11 cellular contexts compared by ENCODE assay signal in genomic region chr11:111731839-111732238, GRCh38. TPM values are rescaled to one million over a fixed set of nuclear protein-coding genes. Genes with fewer than 3 reads are reported as not detected.
DNase-seq lines count a peak whose midpoint lies in the region; ATAC-seq and TF ChIP-seq lines count a peak whose summit lies in the region.
"Had no signal": no experiment of that assay in that cellular context is flagged by ENCODE, and none has a peak within 500 bp of the region (broad histone marks: within the 10 kb centered on the region; RNA-seq: fewer than 3 reads in every experiment).

No MANE protein-coding gene starts in this region.

- H3K27ac ChIP-seq in caudate nucleus (ENCODE audit: low read depth, low read length) (peak overlapping the region; percentile 100), stomach (peak overlapping the region; percentile 5 to 93 (median 90))

- H3K27me3 Mint-ChIP-seq in HFFc6 (ENCODE audit: insufficient read depth), result peaks cover 6% of the 10 kb centered on the region
- H3K27me3 Mint-ChIP-seq in natural killer cell treated with Interleukin-12 subunit alpha and Interleukin-12 subunit beta and Interleukin-15 and Interleukin-18, amount 100 ng/mL, for 72 hours, result no peaks in the 10 kb centered on the region
- H3K27me3 Mint-ChIP-seq: B cell had no signal

- H3K27me3 ChIP-seq in stomach, result no peaks in the 10 kb centered on the region

- no peaks in the 10 kb centered on the region for H3K9me3 ChIP-seq in stomach

- no peak for DNase-seq in HFFc6
- no peak for DNase-seq in caudate nucleus (lab: John Stamatoyannopoulos, UW)
- DNase-seq in medulla oblongata (ENCODE audit: extremely low spot score), result peak; percentile 33
- DNase-seq in stomach, result no peak
- DNase-seq in glomerular visceral epithelial cell (ENCODE audit: extremely low spot score), result no peak
- no peak for DNase-seq in natural killer cell treated with Interleukin-12 subunit alpha and Interleukin-12 subunit beta and Interleukin-15 and Interleukin-18, amount 100 ng/mL, for 72 hours (ENCODE audit: low spot score)
- no peak for DNase-seq in cerebellum (ENCODE audit: low spot score)
- DNase-seq: NCI-H1048, NCI-H524 had no signal

- no peak for ATAC-seq in HG03097 (IDR thresholded peaks at IDR 0.05; ENCODE audit: low FRiP score, unreplicated experiment)
- no peak for ATAC-seq in natural killer cell treated with Interleukin-12 subunit alpha and Interleukin-12 subunit beta and Interleukin-15 and Interleukin-18, amount 100 ng/mL, for 72 hours

- no peak for TF ChIP-seq POLR2A in stomach (IDR thresholded peaks at IDR 0.05)

- H3K4me3 ChIP-seq in stomach, result no peak overlapping the region

- no peaks in the 10 kb centered on the region for H3K9me3 Mint-ChIP-seq in HFFc6
- no peaks in the 10 kb centered on the region for H3K9me3 Mint-ChIP-seq in natural killer cell treated with Interleukin-12 subunit alpha and Interleukin-12 subunit beta and Interleukin-15 and Interleukin-18, amount 100 ng/mL, for 72 hours

- TF ChIP-seq EP300 in stomach (IDR thresholded peaks at IDR 0.05), result no peak

- TF ChIP-seq CTCF in HFFc6 (IDR thresholded peaks at IDR 0.05) (no peak), stomach (IDR thresholded peaks at IDR 0.05) (no peak)

- 83 to 90% (median 88%) methylated on average over 6 of the region's 6 CpGs for WGBS in stomach, 5 donors

- intact Hi-C loops in stomach (cut with DNase I; ENCODE audit: low total_unique reads), result no loop called here

- H3K36me3 Mint-ChIP-seq in HFFc6 (ENCODE audit: low read depth), result no peaks in the 10 kb centered on the region
- H3K36me3 Mint-ChIP-seq in natural killer cell treated with Interleukin-12 subunit alpha and Interleukin-12 subunit beta and Interleukin-15 and Interleukin-18, amount 100 ng/mL, for 72 hours, result no peaks in the 10 kb centered on the region

- H3K27ac Mint-ChIP-seq in HFFc6, result peak overlapping the region; percentile 63
- no peak overlapping the region for H3K27ac Mint-ChIP-seq in natural killer cell treated with Interleukin-12 subunit alpha and Interleukin-12 subunit beta and Interleukin-15 and Interleukin-18, amount 100 ng/mL, for 72 hours
- H3K27ac Mint-ChIP-seq: B cell had no signal

- peaks cover 60 to 82% (median 73%) of the 10 kb centered on the region in 4 donors for H3K4me1 ChIP-seq in stomach

- H3K36me3 ChIP-seq in stomach, result peaks cover 7 to 19% (median 15%) of the 10 kb centered on the region in 4 donors

- no peak overlapping the region; the same call in 1 of the 2 replicates for H3K4me3 Mint-ChIP-seq in HFFc6
- H3K4me3 Mint-ChIP-seq in natural killer cell treated with Interleukin-12 subunit alpha and Interleukin-12 subunit beta and Interleukin-15 and Interleukin-18, amount 100 ng/mL, for 72 hours, result no peak overlapping the region
- H3K4me3 Mint-ChIP-seq: B cell had no signal

- H3K4me1 Mint-ChIP-seq in HFFc6 (ENCODE audit: low read depth), result peaks cover 63% of the 10 kb centered on the region
- no peaks in the 10 kb centered on the region for H3K4me1 Mint-ChIP-seq in natural killer cell treated with Interleukin-12 subunit alpha and Interleukin-12 subunit beta and Interleukin-15 and Interleukin-18, amount 100 ng/mL, for 72 hours (ENCODE audit: low read depth in 2 of 2)
- H3K4me1 Mint-ChIP-seq: B cell had no signal

RNA-seq across cellular contexts. Expression of gene PPP2R1B, which starts 34.4 kb away (rescaled TPM):
- total RNA-seq in HFFc6 (2021; fragmentation: NEBNext Ultra II Directional; extraction: Animal tissue kit (Norgen Biotek cat#: 25700)), result 10 to 100 TPM; 41.6 to 50.9 (median 44.3) TPM
- total RNA-seq in stomach (10 to 100 TPM in 4 of 5 donors, 1 to 10 TPM in 1; 5.5 to 71.2 (median 41.1) TPM), cerebellum (19.5 TPM)
- 10 to 100 TPM in 2 of 3 donors, 1 to 10 TPM in 1; 9.6 to 15.3 (median 13.3) TPM for polyA plus RNA-seq in stomach
- 10 to 100 TPM; 56.2 to 72.3 TPM for total RNA-seq in natural killer cell treated with Interleukin-12 subunit alpha and Interleukin-12 subunit beta and Interleukin-15 and Interleukin-18, amount 100 ng/mL, for 72 hours
